27 cellular contexts compared by ENCODE assay signal in genomic region chr7:4220011-4220410, GRCh38.
"Had no signal": no experiment of that assay in that cellular context is flagged by ENCODE, and none has a peak within 500 bp of the region (broad histone marks: within the 10 kb centered on the region; RNA-seq: fewer than 3 reads in every experiment).

No MANE protein-coding gene starts in this region.

- H3K27me3 ChIP-seq: colonic mucosa, dorsolateral prefrontal cortex, esophagus muscularis mucosa, esophagus squamous epithelium, foreskin keratinocyte, gastrocnemius medialis, heart left ventricle had no signal

- DNase-seq: cerebellar nuclear complex; colonic mucosa; dermis blood vessel endothelial cell; dorsolateral prefrontal cortex; effector CD4-positive, alpha-beta T cell; effector CD8-positive, alpha-beta T cell; effector memory CD4-positive, alpha-beta T cell; effector memory CD8-positive, alpha-beta T cell; endodermal cell; erythroblast; esophagus squamous epithelium; foreskin fibroblast; foreskin keratinocyte; foreskin melanocyte; gastrocnemius medialis; glutamatergic neuron; head of caudate nucleus had no signal

- H3K4me3 Mint-ChIP-seq: dendritic cell treated with granulocyte-macrophage colony-stimulating factor and Interleukin-4, amounts not matched to agents 40 ng/mL and 50 ng/mL, for 4 days; effector memory CD8-positive, alpha-beta T cell; endodermal cell had no signal

- H3K36me3 ChIP-seq: colonic mucosa, esophagus muscularis mucosa, esophagus squamous epithelium, gastrocnemius medialis, heart left ventricle had no signal

- H3K27ac Mint-ChIP-seq: dendritic cell treated with granulocyte-macrophage colony-stimulating factor and Interleukin-4, amounts not matched to agents 40 ng/mL and 50 ng/mL, for 4 days; effector memory CD8-positive, alpha-beta T cell; endodermal cell had no signal

- FAIRE-seq: colon, endometrium, endothelial cell of umbilical vein, frontal cortex had no signal

- H3K4me3 ChIP-seq: colonic mucosa, coronary artery, dorsolateral prefrontal cortex, esophagus muscularis mucosa, esophagus squamous epithelium, gastrocnemius medialis, heart left ventricle had no signal

- H3K4me1 ChIP-seq: colonic mucosa, esophagus muscularis mucosa, foreskin keratinocyte, gastrocnemius medialis, heart left ventricle had no signal

- H3K9me3 ChIP-seq: colonic mucosa, esophagus muscularis mucosa, esophagus squamous epithelium, gastrocnemius medialis, heart left ventricle had no signal

- H3K27me3 Mint-ChIP-seq: dendritic cell treated with granulocyte-macrophage colony-stimulating factor and Interleukin-4, amounts not matched to agents 40 ng/mL and 50 ng/mL, for 4 days; effector memory CD8-positive, alpha-beta T cell had no signal

- H3K4me1 Mint-ChIP-seq: endodermal cell had no signal

- ATAC-seq: effector memory CD8-positive, alpha-beta T cell; esophagus mucosa; foreskin keratinocyte; gastrocnemius medialis; heart left ventricle had no signal

- H3K9me3 Mint-ChIP-seq: effector memory CD8-positive, alpha-beta T cell had no signal

- H3K27ac ChIP-seq: colonic mucosa, coronary artery, dorsolateral prefrontal cortex, epithelial cell of prostate, esophagus muscularis mucosa, esophagus squamous epithelium, foreskin keratinocyte, gastrocnemius medialis, heart left ventricle had no signal
